In genomic region chr10:10094700-10095099, GRCh38 we compare ENCODE assay signal across 35 cellular contexts.
DNase-seq lines count a peak whose midpoint lies in the region; ATAC-seq and TF ChIP-seq lines count a peak whose summit lies in the region.
"Had no signal": no experiment of that assay in that cellular context is flagged by ENCODE, and none has a peak within 500 bp of the region (broad histone marks: within the 10 kb centered on the region; RNA-seq: fewer than 3 reads in every experiment).

No MANE protein-coding gene starts in this region.

- no peaks in the 10 kb centered on the region for H3K36me3 Mint-ChIP-seq in neural progenitor cell
- H3K36me3 Mint-ChIP-seq: IgD-negative memory B cell, immature natural killer cell had no signal

- H3K4me1 ChIP-seq in neural progenitor cell, result peaks cover 21% of the 10 kb centered on the region
- H3K4me1 ChIP-seq: gastrocnemius medialis, SJSA1, suprapubic skin, upper lobe of right lung had no signal

- H3F3A ChIP-seq in neural progenitor cell (ENCODE audit: low read depth), result peaks cover 21% of the 10 kb centered on the region

- no peaks in the 10 kb centered on the region for H3K36me3 ChIP-seq in MG63
- no peaks in the 10 kb centered on the region for H3K36me3 ChIP-seq in neural progenitor cell
- H3K36me3 ChIP-seq: cardiac muscle cell, gastrocnemius medialis, SJSA1, suprapubic skin, upper lobe of right lung had no signal

- in situ Hi-C loops in astrocyte of the spinal cord (cut with HindIII; ENCODE audit: low sequenced_read_pairs), result no loop called here

- H3K4me3 ChIP-seq in MG63, result no peak overlapping the region
- H3K4me3 ChIP-seq in astrocyte of the spinal cord (ENCODE audit: low read depth, low read length), result no peak overlapping the region
- H3K4me3 ChIP-seq in fibroblast of pulmonary artery (replicated peaks; ENCODE audit: low read depth, low read length), result no peak overlapping the region
- no peak overlapping the region for H3K4me3 ChIP-seq in neural progenitor cell
- H3K4me3 ChIP-seq: cardiac muscle cell, gastrocnemius medialis, mucosa of descending colon, SJSA1, suprapubic skin, upper lobe of right lung had no signal

- no peaks in the 10 kb centered on the region for H3K27me3 ChIP-seq in MG63
- no peaks in the 10 kb centered on the region for H3K27me3 ChIP-seq in neural progenitor cell
- H3K27me3 ChIP-seq: cardiac muscle cell, gastrocnemius medialis, SJSA1, suprapubic skin, upper lobe of right lung had no signal

- peak overlapping the region; percentile 38 for H3K27ac ChIP-seq in neural progenitor cell
- H3K27ac ChIP-seq: cardiac muscle cell, gastrocnemius medialis, SJSA1, suprapubic skin, upper lobe of right lung had no signal

- H3K27ac Mint-ChIP-seq in neural progenitor cell, result no peak overlapping the region
- H3K27ac Mint-ChIP-seq: activated CD4-positive, alpha-beta T cell treated with anti-CD3 and anti-CD28 coated beads, Interleukin-2, amount 10 ng/mL, durations not matched to agents 24 days and 14 days; activated T-helper 2 cell treated with anti-CD3 and anti-CD28 coated beads, Interferon-gamma antibody, Interleukin-2, Interleukin-4, amounts not matched to agents 10 μg/mL and 5 μg/mL and 100 μg/mL, durations not matched to agents 14 hours and 24 hours and 36 hours; effector memory CD8-positive, alpha-beta T cell; IgD-negative memory B cell; immature natural killer cell; nephron had no signal

- peak; percentile 71 for DNase-seq in MG63
- peak; percentile 1 for DNase-seq in astrocyte of the spinal cord (ENCODE audit: low read depth, low spot score)
- DNase-seq in fibroblast of pulmonary artery (ENCODE audit: low read depth), result peak; percentile 20
- no peak for DNase-seq in neural progenitor cell (ENCODE audit: low spot score)
- DNase-seq in putamen (ENCODE audit: low spot score), result no peak
- DNase-seq in NCI-H2196 (lab: John Stamatoyannopoulos, UW; ENCODE audit: unreplicated experiment), result no peak
- DNase-seq: activated CD4-positive, alpha-beta T cell treated with anti-CD3 and anti-CD28 coated beads, Interleukin-2, amount 10 ng/mL, durations not matched to agents 24 days and 14 days; activated CD8-positive, alpha-beta memory T cell treated with anti-CD3 and anti-CD28 coated beads for 24 hours; activated naive CD4-positive, alpha-beta T cell treated with anti-CD3 and anti-CD28 coated beads, Interleukin-2, amount 50 U/mL, for 16 hours; activated T-cell treated with anti-CD3 and anti-CD28 coated beads for 4 hours; amniotic stem cell; C1 segment of cervical spinal cord; DMS153; effector memory CD8-positive, alpha-beta T cell; erythroblast; gastrocnemius medialis; HCEC 1CT; hypothalamus; immature natural killer cell; left colon; mucosa of descending colon; NCI-H1105 treated with DMSO at 0.1 percent for 48 hours; NCI-H187 treated with DMSO at 0.1 percent for 48 hours; NCI-H2227 treated with DMSO at 0.1 percent for 48 hours; small intestine; stimulated activated naive CD4-positive, alpha-beta T cell treated with Interleukin-2 at 50 U/mL for 16 hours; upper lobe of right lung had no signal

- H3K79me2 ChIP-seq in neural progenitor cell (ENCODE audit: low read depth), result no peaks in the 10 kb centered on the region

- H4K20me1 ChIP-seq in neural progenitor cell (ENCODE audit: low read depth), result no peaks in the 10 kb centered on the region

- peaks cover 2% of the 10 kb centered on the region for H3K9me3 Mint-ChIP-seq in neural progenitor cell
- H3K9me3 Mint-ChIP-seq: activated CD4-positive, alpha-beta T cell treated with anti-CD3 and anti-CD28 coated beads, Interleukin-2, amount 10 ng/mL, durations not matched to agents 24 days and 14 days; activated T-helper 2 cell treated with anti-CD3 and anti-CD28 coated beads, Interferon-gamma antibody, Interleukin-2, Interleukin-4, amounts not matched to agents 10 μg/mL and 5 μg/mL and 100 μg/mL, durations not matched to agents 14 hours and 24 hours and 36 hours had no signal

- peaks cover 2% of the 10 kb centered on the region for H3K27me3 Mint-ChIP-seq in neural progenitor cell (ENCODE audit: insufficient read depth, low read depth)
- H3K27me3 Mint-ChIP-seq: activated CD4-positive, alpha-beta T cell treated with anti-CD3 and anti-CD28 coated beads, Interleukin-2, amount 10 ng/mL, durations not matched to agents 24 days and 14 days; effector memory CD8-positive, alpha-beta T cell; IgD-negative memory B cell had no signal

- no peak for ATAC-seq in HG03460 (IDR thresholded peaks at IDR 0.05; ENCODE audit: unreplicated experiment)
- ATAC-seq in GM21381 (IDR thresholded peaks at IDR 0.05; ENCODE audit: unreplicated experiment), result no peak
- ATAC-seq: effector memory CD8-positive, alpha-beta T cell; gastrocnemius medialis; left colon; mucosa of descending colon; upper lobe of right lung had no signal

- H3K4me3 Mint-ChIP-seq in neural progenitor cell, result no peak overlapping the region
- H3K4me3 Mint-ChIP-seq: activated CD4-positive, alpha-beta T cell treated with anti-CD3 and anti-CD28 coated beads, Interleukin-2, amount 10 ng/mL, durations not matched to agents 24 days and 14 days; effector memory CD8-positive, alpha-beta T cell; IgD-negative memory B cell; immature natural killer cell; nephron had no signal

- peak overlapping the region; percentile 64 for H2AFZ ChIP-seq in neural progenitor cell (replicated peaks)

- no peak overlapping the region for H3K4me2 ChIP-seq in neural progenitor cell

- no peak overlapping the region for H3K9ac ChIP-seq in neural progenitor cell

- peaks cover 10% of the 10 kb centered on the region for H3K4me1 Mint-ChIP-seq in neural progenitor cell
- H3K4me1 Mint-ChIP-seq: activated CD4-positive, alpha-beta T cell treated with anti-CD3 and anti-CD28 coated beads, Interleukin-2, amount 10 ng/mL, durations not matched to agents 24 days and 14 days; IgD-negative memory B cell; immature natural killer cell; nephron had no signal

- no peak for TF ChIP-seq CTCF in astrocyte of the spinal cord (IDR thresholded peaks at IDR 0.05; ENCODE audit: low read depth, low read length)
- TF ChIP-seq CTCF in fibroblast of pulmonary artery (IDR thresholded peaks at IDR 0.05; ENCODE audit: low read length, missing control alignments), result no peak
- TF ChIP-seq CTCF in neural progenitor cell (IDR thresholded peaks at IDR 0.05), result no peak

- H3K9me3 ChIP-seq in MG63, result no peaks in the 10 kb centered on the region; the same call in 1 of the 2 replicates
- no peaks in the 10 kb centered on the region for H3K9me3 ChIP-seq in neural progenitor cell (ENCODE audit: low read depth)
- H3K9me3 ChIP-seq: gastrocnemius medialis, mucosa of descending colon, suprapubic skin, upper lobe of right lung had no signal

Comparison
In these comparisons a context has a peak if more than half of its experiments do, and no peak if none do; other contexts are left out.
1. DNase-seq: peak in MG63 (single experiment), astrocyte of the spinal cord (single experiment) and fibroblast of pulmonary artery (single experiment); none in neural progenitor cell (single experiment), putamen (single experiment) and NCI-H2196 (single experiment).